17 cellular contexts compared by ENCODE assay signal in genomic region chr12:54029529-54030441, GRCh38. TPM values are rescaled to one million over a fixed set of nuclear protein-coding genes. Genes with fewer than 3 reads are reported as not detected.
DNase-seq lines count a peak whose midpoint lies in the region; ATAC-seq, FAIRE-seq and TF ChIP-seq lines count a peak whose summit lies in the region.
"Had no signal": no experiment of that assay in that cellular context is flagged by ENCODE, and none has a peak within 500 bp of the region (broad histone marks: within the 10 kb centered on the region; RNA-seq: fewer than 3 reads in every experiment).

No MANE protein-coding gene starts in this region.

- intact Hi-C loops in K562 (cut with micrococcal nuclease) (no loop called here), testis (cut with DNase I; ENCODE audit: low total_unique reads) (loop anchor here (5.0 kb wide), 1 partner anchor 163 kb away; no protein-coding TSS in a partner anchor)

- no peaks in the 10 kb centered on the region for H3K9me3 Mint-ChIP-seq in activated T-cell treated with anti-CD3 and anti-CD28 coated beads, Interleukin-2, amount 50 U/mL, for 72 hours
- peaks cover 3% of the 10 kb centered on the region for H3K9me3 Mint-ChIP-seq in activated T-cell treated with anti-CD3 and anti-CD28 coated beads, Interleukin-2, amount 50 U/mL, for 4 hours
- H3K9me3 Mint-ChIP-seq: T-helper 1 cell treated with Interleukin-12 subunit alpha and Interleukin-12 subunit beta and Interleukin-4 antibody, amounts not matched to agents 30 μg/mL and 1 μg/mL, for 36 hours had no signal

- no TSS peak for BruUV-seq in K562 (replicated peaks; lab: Mats Ljungman, UMichigan)

- no peak overlapping the region for H3K9ac ChIP-seq in K562 (ENCODE audit: insufficient read depth in 1 of 2, low read depth in 2 of 2, low read length in 2 of 2)
- H3K9ac ChIP-seq: KMS-11 had no signal

- peaks cover 2% of the 10 kb centered on the region; the same call in 1 of the 3 replicates for H3K36me3 ChIP-seq in K562 (ENCODE audit: control insufficient read depth, insufficient read depth, low read length)
- no peaks in the 10 kb centered on the region for H3K36me3 ChIP-seq in mesodermal cell (ENCODE audit: control insufficient read depth, insufficient read depth, low read length)
- H3K36me3 ChIP-seq in testis (ENCODE audit: low read depth, missing control alignments): no peaks in the 10 kb centered on the region

- TF ChIP-seq POLR2A in K562 (conservative IDR thresholded peaks at IDR 0.05): no peak
- no peak for TF ChIP-seq POLR2A in testis (IDR thresholded peaks at IDR 0.05)

- H3K4me3 ChIP-seq in K562 (no peak overlapping the region), mesodermal cell (ENCODE audit: extremely low read depth, insufficient read depth, low read length, poor library complexity, severe bottlenecking) (peak overlapping the region; percentile 16), testis (no peak overlapping the region)

- no peak overlapping the region for H2AFZ ChIP-seq in K562 (ENCODE audit: low read depth, low read length)

- WGBS in K562 (ENCODE audit: insufficient coverage, low coverage, missing lambda C conversion rate): 83% methylated on average over 29 of the region's 53 CpGs
- 4% methylated on average over 27 to 39 of the region's 53 CpGs for WGBS in mesodermal cell (ENCODE audit: insufficient coverage in 2 of 2), 2 experiments
- WGBS in testis, 2 donors: 47 to 49% methylated on average over 47 to 52 of the region's 53 CpGs

- H3K9me1 ChIP-seq in K562 (ENCODE audit: control insufficient read depth, insufficient read depth, low read length): no peaks in the 10 kb centered on the region

- CTCF ChIA-PET in K562 (lab: Yijun Ruan, JAX; ENCODE audit: low intra/inter-chr PET ratio): no interaction called here

- ATAC-seq in activated T-cell treated with anti-CD3 and anti-CD28 coated beads, Interleukin-2, amount 50 U/mL, for 72 hours (replicated peaks in 1 of 2): no peak
- no peak for ATAC-seq in activated T-cell treated with anti-CD3 and anti-CD28 coated beads, Interleukin-2, amount 50 U/mL, for 4 hours
- ATAC-seq in K562: no peak
- no peak for ATAC-seq in HG03457 (IDR thresholded peaks at IDR 0.05; ENCODE audit: unreplicated experiment)
- ATAC-seq in HG03135 (IDR thresholded peaks at IDR 0.05; ENCODE audit: unreplicated experiment): no peak
- no peak for ATAC-seq in GM19463 (IDR thresholded peaks at IDR 0.05; ENCODE audit: unreplicated experiment)
- ATAC-seq: foreskin keratinocyte had no signal

- POLR2A ChIA-PET in K562 (lab: Yijun Ruan, JAX): interaction anchor here (0.6 to 1.0 kb wide), 2 partner anchors 9 to 675 kb away, joined by 3 read pairs; no protein-coding TSS in a partner anchor

- H3K36me3 Mint-ChIP-seq in activated T-cell treated with anti-CD3 and anti-CD28 coated beads, Interleukin-2, amount 50 U/mL, for 72 hours (ENCODE audit: insufficient read depth in 2 of 2): no peaks in the 10 kb centered on the region
- no peaks in the 10 kb centered on the region for H3K36me3 Mint-ChIP-seq in activated T-cell treated with anti-CD3 and anti-CD28 coated beads, Interleukin-2, amount 50 U/mL, for 4 hours (ENCODE audit: insufficient read depth)

- H3K4me1 ChIP-seq in K562 (replicated peaks in 1 of 2; ENCODE audit: control insufficient read depth in 2 of 2, insufficient read depth in 2 of 2, low read length in 2 of 2) (peaks cover 3 to 25% of the 10 kb centered on the region in 2 experiments; a peak in 3 of 5 replicates), mesodermal cell (ENCODE audit: control insufficient read depth, insufficient read depth, low read length, poor library complexity, severe bottlenecking) (peaks cover 5% of the 10 kb centered on the region), testis (peaks cover 26% of the 10 kb centered on the region)

- peaks cover 36% of the 10 kb centered on the region for H3K4me1 Mint-ChIP-seq in activated T-cell treated with anti-CD3 and anti-CD28 coated beads, Interleukin-2, amount 50 U/mL, for 72 hours (ENCODE audit: low read depth)
- peaks cover 21% of the 10 kb centered on the region for H3K4me1 Mint-ChIP-seq in activated T-cell treated with anti-CD3 and anti-CD28 coated beads, Interleukin-2, amount 50 U/mL, for 4 hours (ENCODE audit: low read depth)

- FAIRE-seq in K562 (lab: Jason Lieb, UNC): no peak
- FAIRE-seq: H54 had no signal

- H3K27me3 Mint-ChIP-seq in activated T-cell treated with anti-CD3 and anti-CD28 coated beads, Interleukin-2, amount 50 U/mL, for 72 hours (ENCODE audit: low read depth): peaks cover 91% of the 10 kb centered on the region
- H3K27me3 Mint-ChIP-seq in activated T-cell treated with anti-CD3 and anti-CD28 coated beads, Interleukin-2, amount 50 U/mL, for 4 hours (ENCODE audit: low read depth): peaks cover 79% of the 10 kb centered on the region

- TF ChIP-seq RAD21 in K562 (CRISPR knock-in tag; conservative IDR thresholded peaks at IDR 0.05 in 1 of 2, IDR thresholded peaks at IDR 0.05 in 1 of 2): no peak

- no peak overlapping the region for H3K27ac Mint-ChIP-seq in activated T-cell treated with anti-CD3 and anti-CD28 coated beads, Interleukin-2, amount 50 U/mL, for 72 hours
- H3K27ac Mint-ChIP-seq: T-helper 1 cell treated with Interleukin-12 subunit alpha and Interleukin-12 subunit beta and Interleukin-4 antibody, amounts not matched to agents 30 μg/mL and 1 μg/mL, for 36 hours had no signal

- no peak for DNase-seq in activated T-cell treated with anti-CD3 and anti-CD28 coated beads, Interleukin-2, amount 50 U/mL, for 72 hours
- DNase-seq in activated T-cell treated with anti-CD3 and anti-CD28 coated beads, Interleukin-2, amount 50 U/mL, for 4 hours: no peak
- DNase-seq in K562 (ENCODE audit: extremely low read depth in 1 of 4, low spot score in 3 of 4) (no peak), testis (no peak)
- DNase-seq: activated CD4-positive, alpha-beta T cell treated with anti-CD3 and anti-CD28 coated beads for 4 hours; foreskin keratinocyte; midbrain; NCI-H510A treated with DMSO at 0.1 percent for 48 hours; stimulated activated CD4-positive, alpha-beta T cell treated with anti-CD3 and anti-CD28 coated beads, Interleukin-4, amount 100 ng/mL, for 24 hours had no signal

- no peaks in the 10 kb centered on the region for H3K79me2 ChIP-seq in K562 (ENCODE audit: control insufficient read depth, insufficient read depth, low read length)

- H3K27me3 ChIP-seq in K562 (ENCODE audit: control insufficient read depth in 2 of 2, insufficient read depth in 2 of 2, low read length in 2 of 2) (no peaks in the 10 kb centered on the region), testis (no peaks in the 10 kb centered on the region)
- H3K27me3 ChIP-seq: foreskin keratinocyte had no signal

- in situ Hi-C loops in K562 (cut with MboI): loop anchor here (10.0 kb wide), 1 partner anchor 165 kb away; no protein-coding TSS in a partner anchor

- no peak for TF ChIP-seq EP300 in K562 (IDR thresholded peaks at IDR 0.05; ENCODE audit: low read length)

- peak overlapping the region; percentile 36 to 46 for H3K4me3 Mint-ChIP-seq in activated T-cell treated with anti-CD3 and anti-CD28 coated beads, Interleukin-2, amount 50 U/mL, for 72 hours
- no peak overlapping the region for H3K4me3 Mint-ChIP-seq in activated T-cell treated with anti-CD3 and anti-CD28 coated beads, Interleukin-2, amount 50 U/mL, for 4 hours
- H3K4me3 Mint-ChIP-seq: T-helper 1 cell treated with Interleukin-12 subunit alpha and Interleukin-12 subunit beta and Interleukin-4 antibody, amounts not matched to agents 30 μg/mL and 1 μg/mL, for 36 hours had no signal

- no peak for TF ChIP-seq CTCF in K562 (IDR thresholded peaks at IDR 0.05 in 2 of 3, conservative IDR thresholded peaks at IDR 0.05 in 1 of 3; ENCODE audit: insufficient read depth in 2 of 3, low read depth in 1 of 3, low read length in 3 of 3)
- TF ChIP-seq CTCF in testis (IDR thresholded peaks at IDR 0.05): no peak

- H4K20me1 ChIP-seq in K562 (replicated peaks; ENCODE audit: control insufficient read depth, insufficient read depth, low read length): no peaks in the 10 kb centered on the region

- no peaks in the 10 kb centered on the region for H3K9me3 ChIP-seq in K562 (replicated peaks; ENCODE audit: control insufficient read depth, insufficient read depth, low read depth, low read length)
- no peaks in the 10 kb centered on the region for H3K9me3 ChIP-seq in mesodermal cell (ENCODE audit: control insufficient read depth, low read length)
- H3K9me3 ChIP-seq in testis: no peaks in the 10 kb centered on the region

- H3K27ac ChIP-seq in K562 (ENCODE audit: extremely low read depth, low read depth, low read length): no peak overlapping the region
- H3K27ac ChIP-seq in mesodermal cell (ENCODE audit: low read depth, low read length, severe bottlenecking): peak overlapping the region; percentile 36
- H3K27ac ChIP-seq in testis: peak overlapping the region; percentile 80 to 89
- H3K27ac ChIP-seq: foreskin keratinocyte, KMS-11 had no signal

- H3K4me2 ChIP-seq in K562 (ENCODE audit: insufficient read depth, low read length): no peak overlapping the region
- H3K4me2 ChIP-seq: KMS-11 had no signal

RNA-seq across cellular contexts. Expression of gene HOXC6, which starts 1.5 kb away (rescaled TPM):
- total RNA-seq in activated T-cell treated with anti-CD3 and anti-CD28 coated beads, Interleukin-2, amount 50 U/mL, for 72 hours: not detected
- total RNA-seq in activated T-cell treated with anti-CD3 and anti-CD28 coated beads, Interleukin-2, amount 50 U/mL, for 4 hours: not detected
- total RNA-seq in K562 (2011; cell fraction: chromatin; rRNA removed; ENCODE audit: low replicate concordance): 7.1 and 7.3 TPM in 2 replicates
- total RNA-seq in K562 (2011; cell fraction: nucleolus; rRNA removed): 2.8 and 3.0 TPM in 2 replicates
- 3.9 and 4.4 TPM in 2 replicates for total RNA-seq in K562 (2011; cell fraction: nucleoplasm; rRNA removed)
- 0.73 and 1.00 TPM in 2 replicates for total RNA-seq in K562 (2014; rRNA removed)
- 0.57 and 1.0 TPM in 2 replicates for total RNA-seq in K562 (2014; rRNA removed; fragmentation: Illumina TruSeq; extraction: Trizol)
- total RNA-seq in K562 (2015; rRNA removed; fragmentation: Illumina TruSeq; extraction: Trizol): 1.4 TPM in 2 replicates
- 3.2 and 4.0 TPM in 2 replicates for total RNA-seq in K562 (2021)
- 2.0 and 2.8 TPM in 2 replicates for polyA plus RNA-seq in K562 (2011; rRNA removed)
- polyA plus RNA-seq in K562 (2011; cell fraction: cytosol; rRNA removed): 1.5 and 1.8 TPM in 2 replicates
- polyA plus RNA-seq in K562 (2011; cell fraction: nucleus; rRNA removed): 4.0 and 6.5 TPM in 2 replicates
- polyA plus RNA-seq in K562 (2012): 2.8 and 3.8 TPM in 2 replicates
- polyA plus RNA-seq in K562 (2014; fragmentation: Illumina TruSeq; extraction: Trizol): 3.4 and 3.5 TPM in 2 replicates
- under 1 TPM; 0.06 to 0.13 TPM for polyA plus RNA-seq in K562 (2014; fragmentation: Nextera tagmentation; extraction: Ambion mirVana)
- 2.3 and 3.5 TPM in 2 replicates for polyA plus RNA-seq in K562 (2014; rRNA removed)
- 1.2 and 1.4 TPM in 2 replicates for polyA minus RNA-seq in K562 (2011; rRNA and poly(A)+ RNA removed)
- 0.64 and 0.76 TPM in 2 replicates for polyA minus RNA-seq in K562 (2011; cell fraction: cytosol; rRNA and poly(A)+ RNA removed)
- 0.94 and 2.2 TPM in 2 replicates for polyA minus RNA-seq in K562 (2011; cell fraction: nucleus; rRNA and poly(A)+ RNA removed)
- 9.0 TPM for polyA plus RNA-seq in mesodermal cell (2013, experiment 1 of 2)
- 13.7 TPM for polyA plus RNA-seq in mesodermal cell (2013, experiment 2 of 2)
- total RNA-seq in testis: 1 to 10 TPM; 1.9 to 4.0 TPM
- 5.4 TPM for polyA plus RNA-seq in testis (ENCODE audit: insufficient read depth, low read depth, low replicate concordance)
- total RNA-seq: dermis microvascular lymphatic vessel endothelial cell had no signal

RNA-seq across cellular contexts. Expression of gene HOXC5, which starts 3.1 kb away (rescaled TPM):
- not detected for total RNA-seq in activated T-cell treated with anti-CD3 and anti-CD28 coated beads, Interleukin-2, amount 50 U/mL, for 72 hours
- total RNA-seq in activated T-cell treated with anti-CD3 and anti-CD28 coated beads, Interleukin-2, amount 50 U/mL, for 4 hours: not detected
- 1.7 and 1.9 TPM in 2 replicates for total RNA-seq in K562 (2011; cell fraction: chromatin; rRNA removed; ENCODE audit: low replicate concordance)
- 0.83 and 0.92 TPM in 2 replicates for total RNA-seq in K562 (2011; cell fraction: nucleolus; rRNA removed)
- total RNA-seq in K562 (2011; cell fraction: nucleoplasm; rRNA removed): 0.44 and 1.3 TPM in 2 replicates
- total RNA-seq in K562 (2014; rRNA removed) (0.18 and 0.53 TPM in 2 replicates), K562 (2014; rRNA removed; fragmentation: Illumina TruSeq; extraction: Trizol) (not detected in 2 replicates), K562 (2015; rRNA removed; fragmentation: Illumina TruSeq; extraction: Trizol) (0.14 TPM in 1 of 2 replicates, not detected in the other), K562 (2021) (0.31 and 0.40 TPM in 2 replicates), testis (1 to 10 TPM; 1.9 to 5.5 TPM)
- polyA plus RNA-seq in K562 (2011; rRNA removed) (not detected in 2 replicates), K562 (2014; fragmentation: Illumina TruSeq; extraction: Trizol) (0.10 TPM in 1 of 2 replicates, not detected in the other), K562 (2014; fragmentation: Nextera tagmentation; extraction: Ambion mirVana) (not detected), K562 (2014; rRNA removed) (0.44 TPM in 1 of 2 replicates, not detected in the other), testis (ENCODE audit: insufficient read depth, low read depth, low replicate concordance) (1.3 TPM)
- polyA plus RNA-seq in K562 (2011; cell fraction: cytosol; rRNA removed): not detected in 2 replicates
- 0.07 and 0.46 TPM in 2 replicates for polyA plus RNA-seq in K562 (2011; cell fraction: nucleus; rRNA removed)
- 0.11 TPM in 1 of 2 replicates, not detected in the other for polyA plus RNA-seq in K562 (2012)
- not detected in 2 replicates for polyA minus RNA-seq in K562 (2011; rRNA and poly(A)+ RNA removed)
- polyA minus RNA-seq in K562 (2011; cell fraction: cytosol; rRNA and poly(A)+ RNA removed): not detected in 2 replicates
- 0.22 and 0.40 TPM in 2 replicates for polyA minus RNA-seq in K562 (2011; cell fraction: nucleus; rRNA and poly(A)+ RNA removed)
- polyA plus RNA-seq in mesodermal cell (2013, experiment 1 of 2): 0.33 TPM
- 0.30 TPM for polyA plus RNA-seq in mesodermal cell (2013, experiment 2 of 2)
- total RNA-seq: dermis microvascular lymphatic vessel endothelial cell had no signal

RNA-seq across cellular contexts. Expression of gene HOXC8, which starts 21.0 kb away (rescaled TPM):
- not detected for total RNA-seq in activated T-cell treated with anti-CD3 and anti-CD28 coated beads, Interleukin-2, amount 50 U/mL, for 72 hours
- not detected for total RNA-seq in activated T-cell treated with anti-CD3 and anti-CD28 coated beads, Interleukin-2, amount 50 U/mL, for 4 hours
- 6.6 and 8.3 TPM in 2 replicates for total RNA-seq in K562 (2011; cell fraction: chromatin; rRNA removed; ENCODE audit: low replicate concordance)
- 2.4 and 3.2 TPM in 2 replicates for total RNA-seq in K562 (2011; cell fraction: nucleolus; rRNA removed)
- total RNA-seq in K562 (2011; cell fraction: nucleoplasm; rRNA removed): 2.1 and 2.4 TPM in 2 replicates
- total RNA-seq in K562 (2014; rRNA removed) (0.32 and 0.57 TPM in 2 replicates), K562 (2014; rRNA removed; fragmentation: Illumina TruSeq; extraction: Trizol) (0.62 and 0.80 TPM in 2 replicates), K562 (2015; rRNA removed; fragmentation: Illumina TruSeq; extraction: Trizol) (0.53 and 0.76 TPM in 2 replicates), K562 (2021) (0.72 and 0.95 TPM in 2 replicates), testis (1 to 10 TPM in 1 of 2 donors, under 1 TPM in 1; 0.81 to 1.2 TPM)
- polyA plus RNA-seq in K562 (2011; rRNA removed) (0.57 TPM in 2 replicates), K562 (2014; fragmentation: Illumina TruSeq; extraction: Trizol) (1.3 and 1.4 TPM in 2 replicates), K562 (2014; fragmentation: Nextera tagmentation; extraction: Ambion mirVana) (under 1 TPM; 0.20 to 0.21 TPM), K562 (2014; rRNA removed) (0.94 and 1.1 TPM in 2 replicates), testis (ENCODE audit: insufficient read depth, low read depth, low replicate concordance) (2.4 TPM)
- 0.29 and 0.31 TPM in 2 replicates for polyA plus RNA-seq in K562 (2011; cell fraction: cytosol; rRNA removed)
- polyA plus RNA-seq in K562 (2011; cell fraction: nucleus; rRNA removed): 1.9 and 3.0 TPM in 2 replicates
- polyA plus RNA-seq in K562 (2012): 0.62 and 1.4 TPM in 2 replicates
- polyA minus RNA-seq in K562 (2011; rRNA and poly(A)+ RNA removed): 0.11 and 0.42 TPM in 2 replicates
- not detected in 2 replicates for polyA minus RNA-seq in K562 (2011; cell fraction: cytosol; rRNA and poly(A)+ RNA removed)
- 0.81 and 0.89 TPM in 2 replicates for polyA minus RNA-seq in K562 (2011; cell fraction: nucleus; rRNA and poly(A)+ RNA removed)
- 4.0 TPM for polyA plus RNA-seq in mesodermal cell (2013, experiment 1 of 2)
- polyA plus RNA-seq in mesodermal cell (2013, experiment 2 of 2): 6.0 TPM
- total RNA-seq: dermis microvascular lymphatic vessel endothelial cell had no signal

RNA-seq across cellular contexts. Expression of gene HOXC4, which starts 23.9 kb away (rescaled TPM):
- 1 to 10 TPM in 1 of 2 donors, under 1 TPM in 1; 1.00 to 1.1 TPM for total RNA-seq in activated T-cell treated with anti-CD3 and anti-CD28 coated beads, Interleukin-2, amount 50 U/mL, for 72 hours
- under 1 TPM; 0.16 to 0.40 (median 0.29) TPM for total RNA-seq in activated T-cell treated with anti-CD3 and anti-CD28 coated beads, Interleukin-2, amount 50 U/mL, for 4 hours
- total RNA-seq in K562 (2011; cell fraction: chromatin; rRNA removed; ENCODE audit: low replicate concordance): 0.40 and 0.51 TPM in 2 replicates
- 0.50 TPM in 1 of 2 replicates, not detected in the other for total RNA-seq in K562 (2011; cell fraction: nucleolus; rRNA removed)
- 0.53 TPM in 1 of 2 replicates, not detected in the other for total RNA-seq in K562 (2011; cell fraction: nucleoplasm; rRNA removed)
- 0.41 and 0.50 TPM in 2 replicates for total RNA-seq in K562 (2014; rRNA removed)
- total RNA-seq in K562 (2014; rRNA removed; fragmentation: Illumina TruSeq; extraction: Trizol): 0.25 and 0.41 TPM in 2 replicates
- total RNA-seq in K562 (2015; rRNA removed; fragmentation: Illumina TruSeq; extraction: Trizol): 0.30 and 0.58 TPM in 2 replicates
- total RNA-seq in K562 (2021): 0.75 and 1.1 TPM in 2 replicates
- 0.38 and 0.73 TPM in 2 replicates for polyA plus RNA-seq in K562 (2011; rRNA removed)
- 0.27 and 0.48 TPM in 2 replicates for polyA plus RNA-seq in K562 (2011; cell fraction: cytosol; rRNA removed)
- 1.7 and 2.0 TPM in 2 replicates for polyA plus RNA-seq in K562 (2011; cell fraction: nucleus; rRNA removed)
- 0.79 and 1.2 TPM in 2 replicates for polyA plus RNA-seq in K562 (2012)
- 0.36 and 0.71 TPM in 2 replicates for polyA plus RNA-seq in K562 (2014; fragmentation: Illumina TruSeq; extraction: Trizol)
- under 1 TPM in 1 of 2 experiments, not detected in 1; 0.06 TPM for polyA plus RNA-seq in K562 (2014; fragmentation: Nextera tagmentation; extraction: Ambion mirVana)
- 0.70 and 1.5 TPM in 2 replicates for polyA plus RNA-seq in K562 (2014; rRNA removed)
- not detected in 2 replicates for polyA minus RNA-seq in K562 (2011; rRNA and poly(A)+ RNA removed)
- not detected in 2 replicates for polyA minus RNA-seq in K562 (2011; cell fraction: cytosol; rRNA and poly(A)+ RNA removed)
- 0.44 TPM in 1 of 2 replicates, not detected in the other for polyA minus RNA-seq in K562 (2011; cell fraction: nucleus; rRNA and poly(A)+ RNA removed)
- 9.1 TPM for polyA plus RNA-seq in mesodermal cell (2013, experiment 1 of 2)
- 9.2 TPM for polyA plus RNA-seq in mesodermal cell (2013, experiment 2 of 2)
- total RNA-seq in testis: 1 to 10 TPM; 3.0 to 3.1 TPM
- polyA plus RNA-seq in testis (ENCODE audit: insufficient read depth, low read depth, low replicate concordance): 4.3 TPM
- total RNA-seq: dermis microvascular lymphatic vessel endothelial cell had no signal

RNA-seq across cellular contexts. Expression of gene HOXC9, which starts 29.8 kb away (rescaled TPM):
- total RNA-seq in activated T-cell treated with anti-CD3 and anti-CD28 coated beads, Interleukin-2, amount 50 U/mL, for 72 hours: not detected
- total RNA-seq in activated T-cell treated with anti-CD3 and anti-CD28 coated beads, Interleukin-2, amount 50 U/mL, for 4 hours: not detected
- total RNA-seq in K562 (2011; cell fraction: chromatin; rRNA removed; ENCODE audit: low replicate concordance): 7.4 and 10.3 TPM in 2 replicates
- 2.7 and 2.9 TPM in 2 replicates for total RNA-seq in K562 (2011; cell fraction: nucleolus; rRNA removed)
- total RNA-seq in K562 (2011; cell fraction: nucleoplasm; rRNA removed): 2.9 and 3.5 TPM in 2 replicates
- total RNA-seq in K562 (2014; rRNA removed) (10.5 and 13.9 TPM in 2 replicates), K562 (2014; rRNA removed; fragmentation: Illumina TruSeq; extraction: Trizol) (5.7 and 8.0 TPM in 2 replicates), K562 (2015; rRNA removed; fragmentation: Illumina TruSeq; extraction: Trizol) (10.4 and 10.9 TPM in 2 replicates), K562 (2021) (9.3 and 9.9 TPM in 2 replicates), testis (1 to 10 TPM; 6.6 to 7.8 TPM)
- polyA plus RNA-seq in K562 (2011; rRNA removed) (1.1 and 1.7 TPM in 2 replicates), K562 (2014; fragmentation: Illumina TruSeq; extraction: Trizol) (8.8 and 9.9 TPM in 2 replicates), K562 (2014; fragmentation: Nextera tagmentation; extraction: Ambion mirVana) (1 to 10 TPM; 1.9 to 2.2 TPM), K562 (2014; rRNA removed) (5.1 and 10.4 TPM in 2 replicates), testis (ENCODE audit: insufficient read depth, low read depth, low replicate concordance) (2.4 TPM)
- 3.4 and 8.0 TPM in 2 replicates for polyA plus RNA-seq in K562 (2011; cell fraction: cytosol; rRNA removed)
- polyA plus RNA-seq in K562 (2011; cell fraction: nucleus; rRNA removed): 6.2 and 13.4 TPM in 2 replicates
- 8.6 and 12.0 TPM in 2 replicates for polyA plus RNA-seq in K562 (2012)
- polyA minus RNA-seq in K562 (2011; rRNA and poly(A)+ RNA removed): 0.57 and 1.2 TPM in 2 replicates
- 1.7 and 2.6 TPM in 2 replicates for polyA minus RNA-seq in K562 (2011; cell fraction: cytosol; rRNA and poly(A)+ RNA removed)
- 1.8 and 1.9 TPM in 2 replicates for polyA minus RNA-seq in K562 (2011; cell fraction: nucleus; rRNA and poly(A)+ RNA removed)
- 3.8 TPM for polyA plus RNA-seq in mesodermal cell (2013, experiment 1 of 2)
- 3.3 TPM for polyA plus RNA-seq in mesodermal cell (2013, experiment 2 of 2)
